ENCODE assay signal across 1 cellular context in genomic region chr1:239722080-239722479, GRCh38.
TF ChIP-seq lines count a peak whose summit lies in the region.

No MANE protein-coding gene starts in this region.

TF ChIP-seq in GM23338, 12 proteins besides CTCF, POLR2A, EP300 and RAD21 (continued from another document):
- TF ChIP-seq ZNF462 (CRISPR knock-in tag; IDR thresholded peaks at IDR 0.05) (no peak), NANOG (IDR thresholded peaks at IDR 0.05; ENCODE audit: borderline replicate concordance) (no peak), ZNF331 (CRISPR knock-in tag; IDR thresholded peaks at IDR 0.05; ENCODE audit: low read depth) (no peak), REST (IDR thresholded peaks at IDR 0.05; ENCODE audit: unreplicated experiment) (no peak), ETS1 (IDR thresholded peaks at IDR 0.05) (no peak), CREB1 (CRISPR knock-in tag; IDR thresholded peaks at IDR 0.05; ENCODE audit: low read depth) (no peak), STAT1 (IDR thresholded peaks at IDR 0.05; ENCODE audit: unreplicated experiment) (no peak), POLR2AphosphoS5 (IDR thresholded peaks at IDR 0.05; ENCODE audit: low read depth) (no peak), EZH2phosphoT487 (IDR thresholded peaks at IDR 0.05; ENCODE audit: unreplicated experiment) (no peak), EZH2 (IDR thresholded peaks at IDR 0.05; ENCODE audit: low read depth, unreplicated experiment) (no peak), JUNB (IDR thresholded peaks at IDR 0.05; ENCODE audit: unreplicated experiment) (no peak)
